Comparison of ENCODE assay signal across 11 cellular contexts in genomic region chr4:62434921-62435320, GRCh38.
"Had no signal": no experiment of that assay in that cellular context is flagged by ENCODE, and none has a peak within 500 bp of the region (broad histone marks: within the 10 kb centered on the region; RNA-seq: fewer than 3 reads in every experiment).

No MANE protein-coding gene starts in this region.

- FAIRE-seq: H1, H54 had no signal

- H3K4me2 ChIP-seq: GM23338 had no signal

- H3K27ac Mint-ChIP-seq: GM23338, H9, HFFc6 had no signal

- H3K9me3 ChIP-seq: HAP-1 had no signal

- H3K4me3 Mint-ChIP-seq: GM23338, H9, HFFc6 had no signal

- H2AFZ ChIP-seq: GM23248, GM23338 had no signal

- H3K9ac ChIP-seq: GM23248 had no signal

- H3K27ac ChIP-seq: GM23248 had no signal

- H3K4me3 ChIP-seq: GM23248, GM23338, HAP-1 had no signal

- ATAC-seq: GM23338, HCT116 had no signal

- H3K36me3 ChIP-seq: HAP-1 had no signal

- DNase-seq: GM23248, GOT3, H7, H9, HCEC 1CT, HFFc6 had no signal
